2 cellular contexts compared by ENCODE assay signal in genomic region chr16:2002406-2003230, GRCh38.
TF ChIP-seq lines count a peak whose summit lies in the region.

No MANE protein-coding gene starts in this region.

TF ChIP-seq in HEK293, 187 proteins besides CTCF, POLR2A, EP300 and RAD21:
- TF ChIP-seq ZBTB7A (tag by site-specific recombination; IDR thresholded peaks at IDR 0.05; ENCODE audit: low read depth): no peak
- TF ChIP-seq ZNF433 (tag by site-specific recombination; IDR thresholded peaks at IDR 0.05; ENCODE audit: low read depth): no peak
- peak; percentile 22; the same call in 1 of the 2 replicates for TF ChIP-seq SCRT2 (tag by site-specific recombination; IDR thresholded peaks at IDR 0.05)
- TF ChIP-seq ZIC2 (tag by site-specific recombination; IDR thresholded peaks at IDR 0.05): peak; percentile 69
- no peak for TF ChIP-seq ZNF610 (tag by site-specific recombination; IDR thresholded peaks at IDR 0.05; ENCODE audit: borderline replicate concordance)
- no peak for TF ChIP-seq ZNF426 (tag by site-specific recombination; IDR thresholded peaks at IDR 0.05)
- TF ChIP-seq ZNF366 (tag by site-specific recombination; conservative IDR thresholded peaks at IDR 0.05): no peak
- TF ChIP-seq ZNF560 (tag by site-specific recombination; IDR thresholded peaks at IDR 0.05; ENCODE audit: borderline replicate concordance): no peak
- TF ChIP-seq ZNF513 (tag by site-specific recombination; IDR thresholded peaks at IDR 0.05): no peak
- no peak for TF ChIP-seq ZNF48 (tag by site-specific recombination; IDR thresholded peaks at IDR 0.05)

TF ChIP-seq in GM12878, 131 proteins besides CTCF, POLR2A, EP300 and RAD21:
- no peak for TF ChIP-seq MEF2B (IDR thresholded peaks at IDR 0.05; ENCODE audit: partially characterized antibody, poor library complexity, severe bottlenecking)
- no peak for TF ChIP-seq HCFC1 (IDR thresholded peaks at IDR 0.05; ENCODE audit: low read length)
- TF ChIP-seq FOS (IDR thresholded peaks at IDR 0.05; ENCODE audit: borderline replicate concordance, extremely low read depth, insufficient read length): no peak
- no peak for TF ChIP-seq GATAD2B (conservative IDR thresholded peaks at IDR 0.05; ENCODE audit: low read depth)
- no peak for TF ChIP-seq PBX3 (IDR thresholded peaks at IDR 0.05; ENCODE audit: insufficient replicate concordance, low read depth, low read length)
- no peak for TF ChIP-seq E2F8 (IDR thresholded peaks at IDR 0.05; ENCODE audit: low read depth, partially characterized antibody)
